Comparison of ENCODE assay signal across 8 cellular contexts in genomic region chr13:73767747-73768315, GRCh38.
DNase-seq lines count a peak whose midpoint lies in the region; ATAC-seq, FAIRE-seq and TF ChIP-seq lines count a peak whose summit lies in the region.

No MANE protein-coding gene starts in this region.

- peaks cover 30% of the 10 kb centered on the region for H3K36me3 Mint-ChIP-seq in activated T-cell treated with anti-CD3 and anti-CD28 coated beads, Interleukin-2, amount 50 U/mL, for 4 hours (ENCODE audit: insufficient read depth)
- H3K36me3 Mint-ChIP-seq in stimulated activated naive CD8-positive, alpha-beta T cell treated with anti-CD3 and anti-CD28 coated beads, Interleukin-15, Interleukin-2, amounts not matched to agents 100 ng/mL and 50 ng/mL, for 24 hours (ENCODE audit: low read depth): peaks cover 38% of the 10 kb centered on the region

- FAIRE-seq in GM12892 (lab: Jason Lieb, UNC) (peak; percentile 70), GM19239 (lab: Jason Lieb, UNC) (no peak)

- H3K27me3 Mint-ChIP-seq in activated T-cell treated with anti-CD3 and anti-CD28 coated beads, Interleukin-2, amount 50 U/mL, for 4 hours (ENCODE audit: low read depth): no peaks in the 10 kb centered on the region
- H3K27me3 Mint-ChIP-seq in stimulated activated naive CD8-positive, alpha-beta T cell treated with anti-CD3 and anti-CD28 coated beads, Interleukin-15, Interleukin-2, amounts not matched to agents 100 ng/mL and 50 ng/mL, for 24 hours: no peaks in the 10 kb centered on the region

- ATAC-seq in HG03565 (IDR thresholded peaks at IDR 0.05; ENCODE audit: unreplicated experiment) (peak; percentile 30), HG03135 (IDR thresholded peaks at IDR 0.05; ENCODE audit: unreplicated experiment) (no peak)
- ATAC-seq in activated T-cell treated with anti-CD3 and anti-CD28 coated beads, Interleukin-2, amount 50 U/mL, for 4 hours: peak in 1 of 2 donors; percentile 19

- H3K9me3 Mint-ChIP-seq in activated T-cell treated with anti-CD3 and anti-CD28 coated beads, Interleukin-2, amount 50 U/mL, for 4 hours: peaks cover 8% of the 10 kb centered on the region
- peaks cover 8% of the 10 kb centered on the region for H3K9me3 Mint-ChIP-seq in stimulated activated naive CD8-positive, alpha-beta T cell treated with anti-CD3 and anti-CD28 coated beads, Interleukin-15, Interleukin-2, amounts not matched to agents 100 ng/mL and 50 ng/mL, for 24 hours

- no peak overlapping the region for H3K4me3 Mint-ChIP-seq in activated T-cell treated with anti-CD3 and anti-CD28 coated beads, Interleukin-2, amount 50 U/mL, for 4 hours
- H3K4me3 Mint-ChIP-seq in stimulated activated naive CD8-positive, alpha-beta T cell treated with anti-CD3 and anti-CD28 coated beads, Interleukin-15, Interleukin-2, amounts not matched to agents 100 ng/mL and 50 ng/mL, for 24 hours: no peak overlapping the region

- no peak for TF ChIP-seq POLR2A in GM12892 (IDR thresholded peaks at IDR 0.05; ENCODE audit: low read depth, low read length)

- DNase-seq in GM12892 (ENCODE audit: insufficient read length): no peak
- peak; percentile 12 for DNase-seq in activated T-cell treated with anti-CD3 and anti-CD28 coated beads, Interleukin-2, amount 50 U/mL, for 4 hours
- DNase-seq in iPS-NIHi11 (ENCODE audit: low spot score): peak; percentile 22
- no peak for DNase-seq in COR-L47 (lab: John Stamatoyannopoulos, UW)
- DNase-seq in GM19239 (ENCODE audit: insufficient read length, low spot score): no peak

- peaks cover 69% of the 10 kb centered on the region for H3K4me1 Mint-ChIP-seq in activated T-cell treated with anti-CD3 and anti-CD28 coated beads, Interleukin-2, amount 50 U/mL, for 4 hours (ENCODE audit: low read depth)
- peaks cover 62% of the 10 kb centered on the region for H3K4me1 Mint-ChIP-seq in stimulated activated naive CD8-positive, alpha-beta T cell treated with anti-CD3 and anti-CD28 coated beads, Interleukin-15, Interleukin-2, amounts not matched to agents 100 ng/mL and 50 ng/mL, for 24 hours (ENCODE audit: low read depth)

- H3K27ac Mint-ChIP-seq in stimulated activated naive CD8-positive, alpha-beta T cell treated with anti-CD3 and anti-CD28 coated beads, Interleukin-15, Interleukin-2, amounts not matched to agents 100 ng/mL and 50 ng/mL, for 24 hours: peak overlapping the region; percentile 9

Comparison
In these comparisons a context has a peak if more than half of its experiments do, and no peak if none do; other contexts are left out.
1. DNase-seq: peak in activated T-cell treated with anti-CD3 and anti-CD28 coated beads, Interleukin-2, amount 50 U/mL, for 4 hours (single experiment) and iPS-NIHi11 (single experiment); none in GM12892 (single experiment), COR-L47 (single experiment) and GM19239 (single experiment).